1 cellular context compared by ENCODE assay signal in genomic region chr3:191397771-191398170, GRCh38.
TF ChIP-seq lines count a peak whose summit lies in the region.

No MANE protein-coding gene starts in this region.

TF ChIP-seq in WTC11, 78 proteins besides CTCF, POLR2A, EP300 and RAD21 (continued from another document):
- no peak for TF ChIP-seq KAT7 (CRISPR knock-in tag; IDR thresholded peaks at IDR 0.05; ENCODE audit: borderline replicate concordance)
- TF ChIP-seq GRHL2 (CRISPR knock-in tag; IDR thresholded peaks at IDR 0.05; ENCODE audit: insufficient replicate concordance, severe bottlenecking): no peak
- TF ChIP-seq CREB1 (CRISPR knock-in tag; IDR thresholded peaks at IDR 0.05): no peak
- no peak for TF ChIP-seq CREM (CRISPR knock-in tag; IDR thresholded peaks at IDR 0.05)
- no peak for TF ChIP-seq AFF4 (CRISPR knock-in tag; IDR thresholded peaks at IDR 0.05; ENCODE audit: borderline replicate concordance)
- no peak for TF ChIP-seq FOXJ3 (CRISPR knock-in tag; IDR thresholded peaks at IDR 0.05; ENCODE audit: borderline replicate concordance)
- no peak for TF ChIP-seq USF1 (CRISPR knock-in tag; IDR thresholded peaks at IDR 0.05)
- TF ChIP-seq NFYB (CRISPR knock-in tag; conservative IDR thresholded peaks at IDR 0.05; ENCODE audit: low read depth): no peak
- TF ChIP-seq ZNF396 (CRISPR knock-in tag; IDR thresholded peaks at IDR 0.05; ENCODE audit: borderline replicate concordance): no peak
- no peak for TF ChIP-seq NR1H2 (CRISPR knock-in tag; IDR thresholded peaks at IDR 0.05)
